2 cellular contexts compared by ENCODE assay signal in genomic region chr6:36739947-36740817, GRCh38.
TF ChIP-seq lines count a peak whose summit lies in the region.

No MANE protein-coding gene starts in this region.

TF ChIP-seq in HEK293, 187 proteins besides CTCF, POLR2A, EP300 and RAD21 (continued from another document):
- TF ChIP-seq ZNF18 (tag by site-specific recombination; IDR thresholded peaks at IDR 0.05), result no peak
- TF ChIP-seq ZNF623 (tag by site-specific recombination; IDR thresholded peaks at IDR 0.05), result peak; percentile 98
- TF ChIP-seq YY2 (tag by site-specific recombination; IDR thresholded peaks at IDR 0.05), result no peak

TF ChIP-seq in K562, 482 proteins besides CTCF, POLR2A, EP300 and RAD21 (continued from another document):
- TF ChIP-seq ELK3 (CRISPR knock-in tag; IDR thresholded peaks at IDR 0.05) (no peak), BCOR (IDR thresholded peaks at IDR 0.05) (peak; percentile 64)
